1 cellular context compared by ENCODE assay signal in the genomic region with DNA sequence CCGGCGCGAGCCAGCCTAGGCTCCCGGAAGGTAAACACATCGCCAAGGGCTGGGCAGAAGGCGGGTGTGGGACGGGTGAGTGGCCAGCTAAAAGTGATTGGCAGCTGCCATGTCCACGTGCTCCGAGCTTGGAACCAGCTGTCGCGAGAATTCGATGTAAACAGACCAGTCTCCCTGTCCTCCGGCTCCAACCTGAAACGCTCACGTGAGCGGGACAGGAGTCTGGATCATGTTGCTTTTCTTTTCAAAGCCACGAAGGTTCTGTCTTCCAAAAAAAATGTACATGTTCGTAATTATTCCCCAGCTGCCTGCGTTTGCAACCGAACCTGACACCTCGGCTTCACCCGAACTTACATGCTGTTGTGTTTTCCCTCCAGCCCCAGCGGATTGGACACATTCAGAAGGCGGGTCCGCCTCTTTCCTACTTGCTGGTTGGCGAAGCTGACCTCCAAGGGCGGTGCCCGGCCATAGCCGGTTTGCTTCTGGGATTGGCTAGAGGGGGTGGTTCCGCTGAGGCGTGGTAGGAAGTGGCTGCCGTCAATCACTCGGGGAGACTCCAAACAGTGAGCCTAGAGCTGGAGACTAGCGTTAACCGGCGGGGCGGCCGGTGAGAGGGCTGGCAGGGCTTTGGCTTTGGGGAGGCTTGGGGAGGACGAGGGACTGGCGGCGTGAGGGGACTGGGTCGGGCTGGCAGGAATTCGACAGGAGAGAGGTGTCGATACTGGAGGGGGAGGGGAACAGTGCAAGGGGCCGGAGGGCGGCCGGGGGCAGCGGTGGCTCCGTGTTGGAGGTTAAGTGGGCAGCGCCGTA.
TF ChIP-seq lines count a peak whose summit lies in the region.

BCAS3 (plus strand) TSS at position 544 of the 810 bp plus-strand sequence.

TF ChIP-seq in HepG2, 621 proteins besides CTCF, POLR2A, EP300 and RAD21 (continued from another document):
- no peak for TF ChIP-seq TBP (CRISPR knock-in tag; IDR thresholded peaks at IDR 0.05)
- TF ChIP-seq, protein P1, sequence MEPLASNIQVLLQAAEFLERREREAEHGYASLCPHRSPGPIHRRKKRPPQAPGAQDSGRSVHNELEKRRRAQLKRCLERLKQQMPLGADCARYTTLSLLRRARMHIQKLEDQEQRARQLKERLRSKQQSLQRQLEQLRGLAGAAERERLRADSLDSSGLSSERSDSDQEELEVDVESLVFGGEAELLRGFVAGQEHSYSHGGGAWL (CRISPR knock-in tag; IDR thresholded peaks at IDR 0.05): peak; percentile 44
